In the genomic region with DNA sequence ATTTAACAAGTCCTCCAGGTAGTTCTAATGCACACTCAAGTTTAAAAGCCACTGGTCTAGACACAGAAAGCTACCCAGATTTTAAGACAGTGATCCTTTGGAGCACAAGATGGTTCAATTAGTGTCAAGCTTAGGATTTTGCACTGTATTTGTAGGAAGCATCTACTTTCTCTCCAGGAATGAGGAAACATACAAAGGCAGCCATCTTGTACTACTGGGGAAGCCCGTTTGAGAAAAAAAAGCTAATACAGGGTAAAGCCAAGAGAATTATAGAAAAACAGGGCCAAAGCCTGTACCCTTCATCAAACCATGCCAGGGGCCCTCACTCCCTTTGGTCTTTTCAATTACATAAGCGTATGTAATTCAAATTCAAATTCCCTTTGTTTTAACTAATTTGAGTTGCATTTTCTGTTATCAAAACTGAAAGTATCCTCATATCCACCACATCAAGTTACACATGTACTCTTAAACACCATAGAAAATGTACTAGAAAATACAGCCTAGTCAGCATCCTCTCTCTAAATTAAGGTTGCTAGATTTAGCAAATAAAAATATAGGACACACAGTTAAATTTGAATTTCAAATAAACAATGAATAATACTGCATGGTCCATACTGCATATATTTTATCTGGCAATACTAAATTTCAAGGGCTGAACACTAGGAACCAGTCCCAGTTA, we compare ENCODE assay signal across 1 cellular context.
A peak's percentile ranks its signal among the peaks of the same experiment; 100 is the strongest.
TF ChIP-seq lines count a peak whose summit lies in the region.

No MANE protein-coding gene starts in this region.

TF ChIP-seq in K562, 482 proteins besides CTCF, POLR2A, EP300 and RAD21 (continued from another document):
- TF ChIP-seq RBM14 (IDR thresholded peaks at IDR 0.05; ENCODE audit: borderline replicate concordance, insufficient read depth, low read depth, low read length) (no peak), ZNF76 (CRISPR knock-in tag; IDR thresholded peaks at IDR 0.05; ENCODE audit: borderline replicate concordance) (0 out of 2 replicates have a peak, but pooled peaks have one; percentile 41), TEAD1 (CRISPR knock-in tag; IDR thresholded peaks at IDR 0.05) (0 out of 4 replicates have a peak, but pooled peaks of 1 of the 2 experiments have one; percentile 30), ERF (CRISPR knock-in tag; IDR thresholded peaks at IDR 0.05) (peak; percentile 48; the same call in 1 of the 2 replicates), MAFK (IDR thresholded peaks at IDR 0.05; ENCODE audit: low read length) (peak; percentile 76), ZNF766 (CRISPR knock-in tag; conservative IDR thresholded peaks at IDR 0.05) (0 out of 2 replicates have a peak, but pooled peaks have one; percentile 14), PTRF (tag; IDR thresholded peaks at IDR 0.05) (0 out of 2 replicates have a peak, but pooled peaks have one; percentile 32), GATAD2B (IDR thresholded peaks at IDR 0.05; ENCODE audit: borderline replicate concordance) (peak; percentile 50; the same call in 1 of the 2 replicates), HDAC3 (IDR thresholded peaks at IDR 0.05; ENCODE audit: borderline replicate concordance, partially characterized antibody) (peak; percentile 24), NR4A1 (CRISPR knock-in tag; IDR thresholded peaks at IDR 0.05) (no peak), NR4A1 (tag; IDR thresholded peaks at IDR 0.05) (peak; percentile 43; the same call in 1 of the 2 replicates), YY1 (IDR thresholded peaks at IDR 0.05; ENCODE audit: borderline replicate concordance in 1 of 3, control insufficient read depth in 1 of 3, extremely low read depth in 1 of 3, insufficient read depth in 3 of 3, insufficient read length in 1 of 3, insufficient replicate concordance in 2 of 3, low read depth in 1 of 3, low read length in 2 of 3) (peak in 1 of 3 experiments; percentile 77), ZNF121 (CRISPR knock-in tag; conservative IDR thresholded peaks at IDR 0.05) (no peak), SMAD4 (CRISPR knock-in tag; conservative IDR thresholded peaks at IDR 0.05) (peak; percentile 40; the same call in 1 of the 2 replicates), CREB1 (IDR thresholded peaks at IDR 0.05) (no peak), CREB1 (CRISPR knock-in tag; IDR thresholded peaks at IDR 0.05) (0 out of 2 replicates have a peak, but pooled peaks have one; percentile 24), CHAMP1 (IDR thresholded peaks at IDR 0.05) (no peak), PTTG1 (tag; IDR thresholded peaks at IDR 0.05; ENCODE audit: low read depth) (0 out of 2 replicates have a peak, but pooled peaks have one; percentile 39), C11orf30 (IDR thresholded peaks at IDR 0.05; ENCODE audit: low read depth) (peak; percentile 89), ETV1 (tag; conservative IDR thresholded peaks at IDR 0.05; ENCODE audit: low read depth) (0 out of 2 replicates have a peak, but pooled peaks have one; percentile 6), ZNF316 (IDR thresholded peaks at IDR 0.05) (peak; percentile 95), ETV5 (CRISPR knock-in tag; IDR thresholded peaks at IDR 0.05; ENCODE audit: low read depth) (no peak), ELK3 (CRISPR knock-in tag; IDR thresholded peaks at IDR 0.05) (no peak), MAFF (IDR thresholded peaks at IDR 0.05; ENCODE audit: low read length) (peak; percentile 63; the same call in 1 of the 2 replicates), TAF1 (IDR thresholded peaks at IDR 0.05; ENCODE audit: control insufficient read depth, extremely low read depth, insufficient read depth, low read length, severe bottlenecking) (no peak), HINFP (tag; conservative IDR thresholded peaks at IDR 0.05; ENCODE audit: low read depth) (0 out of 2 replicates have a peak, but pooled peaks have one; percentile 5)
- TF ChIP-seq, protein P1, sequence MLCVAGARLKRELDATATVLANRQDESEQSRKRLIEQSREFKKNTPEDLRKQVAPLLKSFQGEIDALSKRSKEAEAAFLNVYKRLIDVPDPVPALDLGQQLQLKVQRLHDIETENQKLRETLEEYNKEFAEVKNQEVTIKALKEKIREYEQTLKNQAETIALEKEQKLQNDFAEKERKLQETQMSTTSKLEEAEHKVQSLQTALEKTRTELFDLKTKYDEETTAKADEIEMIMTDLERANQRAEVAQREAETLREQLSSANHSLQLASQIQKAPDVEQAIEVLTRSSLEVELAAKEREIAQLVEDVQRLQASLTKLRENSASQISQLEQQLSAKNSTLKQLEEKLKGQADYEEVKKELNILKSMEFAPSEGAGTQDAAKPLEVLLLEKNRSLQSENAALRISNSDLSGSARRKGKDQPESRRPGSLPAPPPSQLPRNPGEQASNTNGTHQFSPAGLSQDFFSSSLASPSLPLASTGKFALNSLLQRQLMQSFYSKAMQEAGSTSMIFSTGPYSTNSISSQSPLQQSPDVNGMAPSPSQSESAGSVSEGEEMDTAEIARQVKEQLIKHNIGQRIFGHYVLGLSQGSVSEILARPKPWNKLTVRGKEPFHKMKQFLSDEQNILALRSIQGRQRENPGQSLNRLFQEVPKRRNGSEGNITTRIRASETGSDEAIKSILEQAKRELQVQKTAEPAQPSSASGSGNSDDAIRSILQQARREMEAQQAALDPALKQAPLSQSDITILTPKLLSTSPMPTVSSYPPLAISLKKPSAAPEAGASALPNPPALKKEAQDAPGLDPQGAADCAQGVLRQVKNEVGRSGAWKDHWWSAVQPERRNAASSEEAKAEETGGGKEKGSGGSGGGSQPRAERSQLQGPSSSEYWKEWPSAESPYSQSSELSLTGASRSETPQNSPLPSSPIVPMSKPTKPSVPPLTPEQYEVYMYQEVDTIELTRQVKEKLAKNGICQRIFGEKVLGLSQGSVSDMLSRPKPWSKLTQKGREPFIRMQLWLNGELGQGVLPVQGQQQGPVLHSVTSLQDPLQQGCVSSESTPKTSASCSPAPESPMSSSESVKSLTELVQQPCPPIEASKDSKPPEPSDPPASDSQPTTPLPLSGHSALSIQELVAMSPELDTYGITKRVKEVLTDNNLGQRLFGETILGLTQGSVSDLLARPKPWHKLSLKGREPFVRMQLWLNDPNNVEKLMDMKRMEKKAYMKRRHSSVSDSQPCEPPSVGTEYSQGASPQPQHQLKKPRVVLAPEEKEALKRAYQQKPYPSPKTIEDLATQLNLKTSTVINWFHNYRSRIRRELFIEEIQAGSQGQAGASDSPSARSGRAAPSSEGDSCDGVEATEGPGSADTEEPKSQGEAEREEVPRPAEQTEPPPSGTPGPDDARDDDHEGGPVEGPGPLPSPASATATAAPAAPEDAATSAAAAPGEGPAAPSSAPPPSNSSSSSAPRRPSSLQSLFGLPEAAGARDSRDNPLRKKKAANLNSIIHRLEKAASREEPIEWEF (CRISPR knock-in tag; IDR thresholded peaks at IDR 0.05): peak; percentile 52; the same call in 1 of the 2 replicates
- TF ChIP-seq, protein P2, sequence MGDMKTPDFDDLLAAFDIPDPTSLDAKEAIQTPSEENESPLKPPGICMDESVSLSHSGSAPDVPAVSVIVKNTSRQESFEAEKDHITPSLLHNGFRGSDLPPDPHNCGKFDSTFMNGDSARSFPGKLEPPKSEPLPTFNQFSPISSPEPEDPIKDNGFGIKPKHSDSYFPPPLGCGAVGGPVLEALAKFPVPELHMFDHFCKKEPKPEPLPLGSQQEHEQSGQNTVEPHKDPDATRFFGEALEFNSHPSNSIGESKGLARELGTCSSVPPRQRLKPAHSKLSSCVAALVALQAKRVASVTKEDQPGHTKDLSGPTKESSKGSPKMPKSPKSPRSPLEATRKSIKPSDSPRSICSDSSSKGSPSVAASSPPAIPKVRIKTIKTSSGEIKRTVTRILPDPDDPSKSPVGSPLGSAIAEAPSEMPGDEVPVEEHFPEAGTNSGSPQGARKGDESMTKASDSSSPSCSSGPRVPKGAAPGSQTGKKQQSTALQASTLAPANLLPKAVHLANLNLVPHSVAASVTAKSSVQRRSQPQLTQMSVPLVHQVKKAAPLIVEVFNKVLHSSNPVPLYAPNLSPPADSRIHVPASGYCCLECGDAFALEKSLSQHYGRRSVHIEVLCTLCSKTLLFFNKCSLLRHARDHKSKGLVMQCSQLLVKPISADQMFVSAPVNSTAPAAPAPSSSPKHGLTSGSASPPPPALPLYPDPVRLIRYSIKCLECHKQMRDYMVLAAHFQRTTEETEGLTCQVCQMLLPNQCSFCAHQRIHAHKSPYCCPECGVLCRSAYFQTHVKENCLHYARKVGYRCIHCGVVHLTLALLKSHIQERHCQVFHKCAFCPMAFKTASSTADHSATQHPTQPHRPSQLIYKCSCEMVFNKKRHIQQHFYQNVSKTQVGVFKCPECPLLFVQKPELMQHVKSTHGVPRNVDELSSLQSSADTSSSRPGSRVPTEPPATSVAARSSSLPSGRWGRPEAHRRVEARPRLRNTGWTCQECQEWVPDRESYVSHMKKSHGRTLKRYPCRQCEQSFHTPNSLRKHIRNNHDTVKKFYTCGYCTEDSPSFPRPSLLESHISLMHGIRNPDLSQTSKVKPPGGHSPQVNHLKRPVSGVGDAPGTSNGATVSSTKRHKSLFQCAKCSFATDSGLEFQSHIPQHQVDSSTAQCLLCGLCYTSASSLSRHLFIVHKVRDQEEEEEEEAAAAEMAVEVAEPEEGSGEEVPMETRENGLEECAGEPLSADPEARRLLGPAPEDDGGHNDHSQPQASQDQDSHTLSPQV (IDR thresholded peaks at IDR 0.05): peak; percentile 39; the same call in 1 of the 2 replicates
- TF ChIP-seq, protein P3, sequence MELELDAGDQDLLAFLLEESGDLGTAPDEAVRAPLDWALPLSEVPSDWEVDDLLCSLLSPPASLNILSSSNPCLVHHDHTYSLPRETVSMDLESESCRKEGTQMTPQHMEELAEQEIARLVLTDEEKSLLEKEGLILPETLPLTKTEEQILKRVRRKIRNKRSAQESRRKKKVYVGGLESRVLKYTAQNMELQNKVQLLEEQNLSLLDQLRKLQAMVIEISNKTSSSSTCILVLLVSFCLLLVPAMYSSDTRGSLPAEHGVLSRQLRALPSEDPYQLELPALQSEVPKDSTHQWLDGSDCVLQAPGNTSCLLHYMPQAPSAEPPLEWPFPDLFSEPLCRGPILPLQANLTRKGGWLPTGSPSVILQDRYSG (tag; conservative IDR thresholded peaks at IDR 0.05; ENCODE audit: low read depth): peak; percentile 38; the same call in 1 of the 2 replicates
